ENCODE assay signal across 1 cellular context in the genomic region with DNA sequence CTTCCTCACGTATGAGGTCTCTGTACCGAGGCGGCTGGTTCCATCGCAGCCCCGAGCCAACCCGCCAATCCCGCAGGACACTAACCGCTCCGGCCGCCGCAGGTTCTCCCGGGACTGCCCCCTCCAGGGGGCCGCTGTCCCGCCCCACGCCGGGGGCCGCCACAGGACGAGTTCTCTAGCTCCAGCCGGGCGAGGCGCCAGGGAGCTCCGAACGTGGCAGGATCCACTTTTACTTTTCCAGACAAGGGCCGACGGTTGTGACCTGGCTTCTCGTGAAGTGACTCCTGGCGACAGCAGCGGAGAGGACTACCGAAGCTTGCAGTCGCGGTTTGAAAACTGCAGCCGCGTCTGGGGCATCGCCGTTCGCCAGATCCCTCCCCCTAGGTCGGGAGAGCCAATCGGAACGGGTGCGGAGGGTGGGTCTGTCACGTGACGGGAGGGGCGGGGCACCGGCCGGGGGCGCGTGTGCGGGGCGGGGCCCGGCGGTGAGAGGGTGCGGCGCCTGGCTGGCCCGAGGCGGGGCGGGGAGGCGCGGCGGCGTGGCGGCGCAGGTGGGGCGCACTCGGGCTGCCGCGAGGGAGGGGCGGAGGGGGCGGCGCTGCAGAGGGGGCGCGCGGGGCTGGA.
TF ChIP-seq lines count a peak whose summit lies in the region.

A gene (minus strand): TSS at position 331 of the 624 bp plus-strand sequence. CDS start 8,195 bp downstream, outside the sequence.

TF ChIP-seq in HepG2, 621 proteins besides CTCF, POLR2A, EP300 and RAD21 (continued from another document and continues in another):
- TF ChIP-seq, protein P1, sequence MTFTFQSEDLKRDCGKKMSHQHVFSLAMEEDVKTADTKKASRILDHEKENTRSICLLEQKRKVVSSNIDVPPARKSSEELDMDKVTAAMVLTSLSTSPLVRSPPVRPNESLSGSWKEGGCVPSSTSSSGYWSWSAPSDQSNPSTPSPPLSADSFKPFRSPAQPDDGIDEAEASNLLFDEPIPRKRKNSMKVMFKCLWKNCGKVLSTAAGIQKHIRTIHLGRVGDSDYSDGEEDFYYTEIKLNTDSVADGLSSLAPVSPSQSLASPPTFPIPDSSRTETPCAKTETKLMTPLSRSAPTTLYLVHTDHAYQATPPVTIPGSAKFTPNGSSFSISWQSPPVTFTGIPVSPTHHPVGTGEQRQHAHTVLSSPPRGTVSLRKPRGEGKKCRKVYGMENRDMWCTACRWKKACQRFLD (CRISPR knock-in tag; IDR thresholded peaks at IDR 0.05; ENCODE audit: borderline replicate concordance), result peak; percentile 89; the same call in 1 of the 2 replicates
- TF ChIP-seq, protein P2, sequence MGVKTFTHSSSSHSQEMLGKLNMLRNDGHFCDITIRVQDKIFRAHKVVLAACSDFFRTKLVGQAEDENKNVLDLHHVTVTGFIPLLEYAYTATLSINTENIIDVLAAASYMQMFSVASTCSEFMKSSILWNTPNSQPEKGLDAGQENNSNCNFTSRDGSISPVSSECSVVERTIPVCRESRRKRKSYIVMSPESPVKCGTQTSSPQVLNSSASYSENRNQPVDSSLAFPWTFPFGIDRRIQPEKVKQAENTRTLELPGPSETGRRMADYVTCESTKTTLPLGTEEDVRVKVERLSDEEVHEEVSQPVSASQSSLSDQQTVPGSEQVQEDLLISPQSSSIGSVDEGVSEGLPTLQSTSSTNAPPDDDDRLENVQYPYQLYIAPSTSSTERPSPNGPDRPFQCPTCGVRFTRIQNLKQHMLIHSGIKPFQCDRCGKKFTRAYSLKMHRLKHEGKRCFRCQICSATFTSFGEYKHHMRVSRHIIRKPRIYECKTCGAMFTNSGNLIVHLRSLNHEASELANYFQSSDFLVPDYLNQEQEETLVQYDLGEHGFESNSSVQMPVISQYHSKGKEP (CRISPR knock-in tag; IDR thresholded peaks at IDR 0.05), result 0 out of 2 replicates have a peak, but pooled peaks have one; percentile 40
- TF ChIP-seq SRSF1 (optimal IDR thresholded peaks at IDR 0.05; ENCODE audit: low read depth, low read length) (no peak), CENPX (CRISPR knock-in tag; IDR thresholded peaks at IDR 0.05) (no peak), ZBTB21 (CRISPR knock-in tag; IDR thresholded peaks at IDR 0.05) (0 out of 2 replicates have a peak, but pooled peaks have one; percentile 20), FOSL2 (CRISPR knock-in tag; IDR thresholded peaks at IDR 0.05) (no peak), ZNF441 (CRISPR knock-in tag; IDR thresholded peaks at IDR 0.05; ENCODE audit: borderline replicate concordance) (0 out of 2 replicates have a peak, but pooled peaks have one; percentile 35), FOXA3 (CRISPR knock-in tag; IDR thresholded peaks at IDR 0.05) (no peak), ZNF780A (CRISPR knock-in tag; IDR thresholded peaks at IDR 0.05) (no peak), PHF8 (CRISPR knock-in tag; IDR thresholded peaks at IDR 0.05) (peak; percentile 78), ZMYM2 (CRISPR knock-in tag; IDR thresholded peaks at IDR 0.05) (no peak), ZNF703 (CRISPR knock-in tag; IDR thresholded peaks at IDR 0.05; ENCODE audit: borderline replicate concordance) (no peak), ZFX (CRISPR knock-in tag; IDR thresholded peaks at IDR 0.05; ENCODE audit: low read depth) (peak; percentile 58; the same call in 1 of the 2 replicates), HNRNPLL (IDR thresholded peaks at IDR 0.05; ENCODE audit: low read depth, low read length, poor library complexity, severe bottlenecking) (peak; percentile 76), GPN1 (CRISPR knock-in tag; IDR thresholded peaks at IDR 0.05; ENCODE audit: borderline replicate concordance) (no peak), NONO (IDR thresholded peaks at IDR 0.05) (no peak), NONO (CRISPR knock-in tag; conservative IDR thresholded peaks at IDR 0.05) (no peak; the same call in 1 of the 2 replicates), SMAD3 (CRISPR knock-in tag; IDR thresholded peaks at IDR 0.05) (no peak), ZNF354B (CRISPR knock-in tag; IDR thresholded peaks at IDR 0.05) (no peak), STAG1 (CRISPR knock-in tag; IDR thresholded peaks at IDR 0.05) (no peak; the same call in 1 of the 2 replicates), ESRRA (CRISPR knock-in tag; IDR thresholded peaks at IDR 0.05; ENCODE audit: low read depth) (0 out of 2 replicates have a peak, but pooled peaks have one; percentile 47), DNMT1 (CRISPR knock-in tag; IDR thresholded peaks at IDR 0.05) (no peak), ZNF296 (CRISPR knock-in tag; conservative IDR thresholded peaks at IDR 0.05) (no peak), ZNF746 (CRISPR knock-in tag; IDR thresholded peaks at IDR 0.05) (no peak), NRL (CRISPR knock-in tag; IDR thresholded peaks at IDR 0.05; ENCODE audit: borderline replicate concordance) (peak; percentile 32; the same call in 1 of the 2 replicates), ZNF781 (CRISPR knock-in tag; IDR thresholded peaks at IDR 0.05; ENCODE audit: borderline replicate concordance, not compliant biosample characterization) (no peak), MZF1 (CRISPR knock-in tag; IDR thresholded peaks at IDR 0.05; ENCODE audit: borderline replicate concordance) (no peak; the same call in 1 of the 2 replicates), ZNF501 (CRISPR knock-in tag; IDR thresholded peaks at IDR 0.05) (peak; percentile 75), ZNF234 (CRISPR knock-in tag; conservative IDR thresholded peaks at IDR 0.05) (no peak), TEAD2 (CRISPR knock-in tag; IDR thresholded peaks at IDR 0.05) (no peak), SETDB1 (CRISPR knock-in tag; IDR thresholded peaks at IDR 0.05; ENCODE audit: borderline replicate concordance) (no peak), HNRNPL (IDR thresholded peaks at IDR 0.05; ENCODE audit: low read depth, low read length) (no peak), POGZ (CRISPR knock-in tag; IDR thresholded peaks at IDR 0.05) (peak; percentile 56), SRSF9 (IDR thresholded peaks at IDR 0.05; ENCODE audit: borderline replicate concordance, insufficient read depth, low read depth, low read length, poor library complexity, severe bottlenecking) (no peak), PITX1 (CRISPR knock-in tag; IDR thresholded peaks at IDR 0.05) (peak; percentile 29; the same call in 1 of the 2 replicates), SYNCRIP (IDR thresholded peaks at IDR 0.05; ENCODE audit: insufficient read depth, low read depth, low read length) (no peak), NKX3-1 (CRISPR knock-in tag; IDR thresholded peaks at IDR 0.05) (peak; percentile 53; the same call in 1 of the 2 replicates)
- TF ChIP-seq, protein P3, sequence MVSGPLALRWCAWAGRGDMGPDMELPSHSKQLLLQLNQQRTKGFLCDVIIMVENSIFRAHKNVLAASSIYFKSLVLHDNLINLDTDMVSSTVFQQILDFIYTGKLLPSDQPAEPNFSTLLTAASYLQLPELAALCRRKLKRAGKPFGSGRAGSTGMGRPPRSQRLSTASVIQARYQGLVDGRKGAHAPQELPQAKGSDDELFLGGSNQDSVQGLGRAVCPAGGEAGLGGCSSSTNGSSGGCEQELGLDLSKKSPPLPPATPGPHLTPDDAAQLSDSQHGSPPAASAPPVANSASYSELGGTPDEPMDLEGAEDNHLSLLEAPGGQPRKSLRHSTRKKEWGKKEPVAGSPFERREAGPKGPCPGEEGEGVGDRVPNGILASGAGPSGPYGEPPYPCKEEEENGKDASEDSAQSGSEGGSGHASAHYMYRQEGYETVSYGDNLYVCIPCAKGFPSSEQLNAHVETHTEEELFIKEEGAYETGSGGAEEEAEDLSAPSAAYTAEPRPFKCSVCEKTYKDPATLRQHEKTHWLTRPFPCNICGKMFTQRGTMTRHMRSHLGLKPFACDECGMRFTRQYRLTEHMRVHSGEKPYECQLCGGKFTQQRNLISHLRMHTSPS (CRISPR knock-in tag; IDR thresholded peaks at IDR 0.05; ENCODE audit: low read depth), result no peak
- TF ChIP-seq, protein P4, sequence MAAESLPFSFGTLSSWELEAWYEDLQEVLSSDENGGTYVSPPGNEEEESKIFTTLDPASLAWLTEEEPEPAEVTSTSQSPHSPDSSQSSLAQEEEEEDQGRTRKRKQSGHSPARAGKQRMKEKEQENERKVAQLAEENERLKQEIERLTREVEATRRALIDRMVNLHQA (CRISPR knock-in tag; IDR thresholded peaks at IDR 0.05), result no peak
- TF ChIP-seq, protein P5, sequence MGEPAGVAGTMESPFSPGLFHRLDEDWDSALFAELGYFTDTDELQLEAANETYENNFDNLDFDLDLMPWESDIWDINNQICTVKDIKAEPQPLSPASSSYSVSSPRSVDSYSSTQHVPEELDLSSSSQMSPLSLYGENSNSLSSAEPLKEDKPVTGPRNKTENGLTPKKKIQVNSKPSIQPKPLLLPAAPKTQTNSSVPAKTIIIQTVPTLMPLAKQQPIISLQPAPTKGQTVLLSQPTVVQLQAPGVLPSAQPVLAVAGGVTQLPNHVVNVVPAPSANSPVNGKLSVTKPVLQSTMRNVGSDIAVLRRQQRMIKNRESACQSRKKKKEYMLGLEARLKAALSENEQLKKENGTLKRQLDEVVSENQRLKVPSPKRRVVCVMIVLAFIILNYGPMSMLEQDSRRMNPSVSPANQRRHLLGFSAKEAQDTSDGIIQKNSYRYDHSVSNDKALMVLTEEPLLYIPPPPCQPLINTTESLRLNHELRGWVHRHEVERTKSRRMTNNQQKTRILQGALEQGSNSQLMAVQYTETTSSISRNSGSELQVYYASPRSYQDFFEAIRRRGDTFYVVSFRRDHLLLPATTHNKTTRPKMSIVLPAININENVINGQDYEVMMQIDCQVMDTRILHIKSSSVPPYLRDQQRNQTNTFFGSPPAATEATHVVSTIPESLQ (CRISPR knock-in tag; conservative IDR thresholded peaks at IDR 0.05), result no peak
- TF ChIP-seq, protein P6, sequence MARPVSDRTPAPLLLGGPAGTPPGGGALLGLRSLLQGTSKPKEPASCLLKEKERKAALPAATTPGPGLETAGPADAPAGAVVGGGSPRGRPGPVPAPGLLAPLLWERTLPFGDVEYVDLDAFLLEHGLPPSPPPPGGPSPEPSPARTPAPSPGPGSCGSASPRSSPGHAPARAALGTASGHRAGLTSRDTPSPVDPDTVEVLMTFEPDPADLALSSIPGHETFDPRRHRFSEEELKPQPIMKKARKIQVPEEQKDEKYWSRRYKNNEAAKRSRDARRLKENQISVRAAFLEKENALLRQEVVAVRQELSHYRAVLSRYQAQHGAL (CRISPR knock-in tag; IDR thresholded peaks at IDR 0.05; ENCODE audit: not compliant biosample characterization), result no peak
- TF ChIP-seq, protein P7, sequence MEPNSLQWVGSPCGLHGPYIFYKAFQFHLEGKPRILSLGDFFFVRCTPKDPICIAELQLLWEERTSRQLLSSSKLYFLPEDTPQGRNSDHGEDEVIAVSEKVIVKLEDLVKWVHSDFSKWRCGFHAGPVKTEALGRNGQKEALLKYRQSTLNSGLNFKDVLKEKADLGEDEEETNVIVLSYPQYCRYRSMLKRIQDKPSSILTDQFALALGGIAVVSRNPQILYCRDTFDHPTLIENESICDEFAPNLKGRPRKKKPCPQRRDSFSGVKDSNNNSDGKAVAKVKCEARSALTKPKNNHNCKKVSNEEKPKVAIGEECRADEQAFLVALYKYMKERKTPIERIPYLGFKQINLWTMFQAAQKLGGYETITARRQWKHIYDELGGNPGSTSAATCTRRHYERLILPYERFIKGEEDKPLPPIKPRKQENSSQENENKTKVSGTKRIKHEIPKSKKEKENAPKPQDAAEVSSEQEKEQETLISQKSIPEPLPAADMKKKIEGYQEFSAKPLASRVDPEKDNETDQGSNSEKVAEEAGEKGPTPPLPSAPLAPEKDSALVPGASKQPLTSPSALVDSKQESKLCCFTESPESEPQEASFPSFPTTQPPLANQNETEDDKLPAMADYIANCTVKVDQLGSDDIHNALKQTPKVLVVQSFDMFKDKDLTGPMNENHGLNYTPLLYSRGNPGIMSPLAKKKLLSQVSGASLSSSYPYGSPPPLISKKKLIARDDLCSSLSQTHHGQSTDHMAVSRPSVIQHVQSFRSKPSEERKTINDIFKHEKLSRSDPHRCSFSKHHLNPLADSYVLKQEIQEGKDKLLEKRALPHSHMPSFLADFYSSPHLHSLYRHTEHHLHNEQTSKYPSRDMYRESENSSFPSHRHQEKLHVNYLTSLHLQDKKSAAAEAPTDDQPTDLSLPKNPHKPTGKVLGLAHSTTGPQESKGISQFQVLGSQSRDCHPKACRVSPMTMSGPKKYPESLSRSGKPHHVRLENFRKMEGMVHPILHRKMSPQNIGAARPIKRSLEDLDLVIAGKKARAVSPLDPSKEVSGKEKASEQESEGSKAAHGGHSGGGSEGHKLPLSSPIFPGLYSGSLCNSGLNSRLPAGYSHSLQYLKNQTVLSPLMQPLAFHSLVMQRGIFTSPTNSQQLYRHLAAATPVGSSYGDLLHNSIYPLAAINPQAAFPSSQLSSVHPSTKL (CRISPR knock-in tag; IDR thresholded peaks at IDR 0.05), result no peak; the same call in 1 of the 2 replicates
- TF ChIP-seq, protein P8, sequence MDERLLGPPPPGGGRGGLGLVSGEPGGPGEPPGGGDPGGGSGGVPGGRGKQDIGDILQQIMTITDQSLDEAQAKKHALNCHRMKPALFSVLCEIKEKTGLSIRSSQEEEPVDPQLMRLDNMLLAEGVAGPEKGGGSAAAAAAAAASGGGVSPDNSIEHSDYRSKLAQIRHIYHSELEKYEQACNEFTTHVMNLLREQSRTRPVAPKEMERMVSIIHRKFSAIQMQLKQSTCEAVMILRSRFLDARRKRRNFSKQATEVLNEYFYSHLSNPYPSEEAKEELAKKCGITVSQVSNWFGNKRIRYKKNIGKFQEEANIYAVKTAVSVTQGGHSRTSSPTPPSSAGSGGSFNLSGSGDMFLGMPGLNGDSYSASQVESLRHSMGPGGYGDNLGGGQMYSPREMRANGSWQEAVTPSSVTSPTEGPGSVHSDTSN (CRISPR knock-in tag; IDR thresholded peaks at IDR 0.05), result no peak
